ENCODE assay signal across 8 cellular contexts in genomic region chr5:137344723-137345322, GRCh38.
DNase-seq lines count a peak whose midpoint lies in the region; ATAC-seq, FAIRE-seq and TF ChIP-seq lines count a peak whose summit lies in the region.

No MANE protein-coding gene starts in this region.

- DNase-seq in D721Med (ENCODE audit: insufficient read length, low spot score) (no peak), H54 (ENCODE audit: insufficient read length, low spot score) (peak; percentile 35), dermis blood vessel endothelial cell (peak; percentile 82), mucosa of gallbladder (ENCODE audit: low spot score) (peak; percentile 44)
- DNase-seq in activated naive CD4-positive, alpha-beta T cell treated with Interleukin-2 at 50 U/mL for 16 hours: no peak

- H3K36me3 ChIP-seq in OCI-LY3 (replicated peaks; ENCODE audit: low read depth, low read length): no peaks in the 10 kb centered on the region

- no peak overlapping the region for H3K27ac ChIP-seq in OCI-LY3 (ENCODE audit: low read length)

- H3K4me3 ChIP-seq in OCI-LY3 (ENCODE audit: low read length): no peak overlapping the region

- no peaks in the 10 kb centered on the region for H3K9me3 ChIP-seq in OCI-LY3 (ENCODE audit: insufficient read depth, low read length)

- no peaks in the 10 kb centered on the region for H3K79me2 ChIP-seq in OCI-LY3 (ENCODE audit: low read length)

- no peak for ATAC-seq in GM21786 (IDR thresholded peaks at IDR 0.05; ENCODE audit: unreplicated experiment)
- no peak for ATAC-seq in HG03280 (IDR thresholded peaks at IDR 0.05; ENCODE audit: unreplicated experiment)

- no peak overlapping the region for H3K4me2 ChIP-seq in OCI-LY3 (ENCODE audit: low read length)

- peak; percentile 11 for FAIRE-seq in D721Med (lab: Jason Lieb, UNC)
- FAIRE-seq in H54 (lab: Jason Lieb, UNC): no peak

- H3K27me3 ChIP-seq in OCI-LY3 (ENCODE audit: low read depth, low read length): no peaks in the 10 kb centered on the region

- peaks cover 4% of the 10 kb centered on the region; the same call in 1 of the 2 replicates for H3K4me1 ChIP-seq in OCI-LY3 (ENCODE audit: low read length)

- H2AFZ ChIP-seq in OCI-LY3 (ENCODE audit: low read depth, low read length): no peak overlapping the region

- TF ChIP-seq CTCF in D721Med (IDR thresholded peaks at IDR 0.05; ENCODE audit: insufficient read depth, missing control alignments) (peak; percentile 84), OCI-LY3 (IDR thresholded peaks at IDR 0.05; ENCODE audit: low read depth, low read length) (peak; percentile 49)

- H4K20me1 ChIP-seq in OCI-LY3 (ENCODE audit: insufficient read depth, low read length): no peaks in the 10 kb centered on the region

- no peak for TF ChIP-seq POLR2A in H54 (IDR thresholded peaks at IDR 0.05; ENCODE audit: low read depth, low read length)

- H3K9ac ChIP-seq in OCI-LY3 (ENCODE audit: low read length): no peak overlapping the region

Comparison
In these comparisons a context has a peak if more than half of its experiments do, and no peak if none do; other contexts are left out.
1. DNase-seq: peak in H54 (single experiment), dermis blood vessel endothelial cell (single experiment) and mucosa of gallbladder (single experiment); none in D721Med (single experiment) and activated naive CD4-positive, alpha-beta T cell treated with Interleukin-2 at 50 U/mL for 16 hours (single experiment).